Comparison of ENCODE assay signal across 8 cellular contexts in the genomic region with DNA sequence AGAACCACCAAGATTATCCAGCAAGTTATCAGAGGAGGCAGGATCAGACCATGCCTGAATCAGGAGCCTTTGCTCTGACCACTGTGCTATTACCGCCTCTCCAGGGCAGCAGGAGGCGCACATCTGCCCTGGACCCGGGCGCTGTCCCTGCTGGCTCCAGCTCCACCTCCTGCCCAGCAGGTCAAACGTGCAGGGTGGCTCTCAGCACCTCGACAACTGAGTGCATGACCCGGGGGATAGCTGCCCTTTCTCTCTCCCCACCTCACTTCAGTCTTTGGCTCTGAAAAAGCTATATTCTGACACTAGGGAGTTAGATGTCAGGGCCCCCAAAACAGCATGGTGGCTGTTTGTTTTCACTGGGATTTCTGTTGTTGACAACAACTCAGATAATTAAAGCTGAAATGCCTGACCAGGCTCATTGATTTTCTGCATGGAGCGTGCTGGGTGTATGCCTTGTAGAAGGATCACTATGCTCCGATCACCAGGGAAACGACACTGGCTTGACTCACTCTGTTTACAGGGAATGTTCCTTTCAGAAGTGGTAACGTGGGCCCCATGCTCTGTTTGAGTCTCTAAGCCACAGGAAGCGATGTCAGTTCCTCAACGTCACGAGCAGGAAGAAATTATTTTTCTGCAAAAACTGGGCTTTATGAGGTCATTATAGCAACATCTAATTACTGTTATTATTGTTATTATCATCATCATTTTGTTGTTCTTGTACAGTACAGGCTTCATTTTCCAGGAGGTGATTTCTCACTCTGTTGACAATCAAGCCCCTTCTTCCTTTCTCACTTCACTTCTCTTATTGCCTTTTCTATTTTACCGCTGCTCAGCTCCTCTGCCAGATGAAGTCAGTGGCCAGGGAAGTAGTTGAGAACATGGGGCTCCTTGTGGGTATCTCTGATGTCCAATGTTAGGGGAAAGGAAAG.
A peak's percentile ranks its signal among the peaks of the same experiment; 100 is the strongest.
DNase-seq lines count a peak whose midpoint lies in the region; ATAC-seq lines count a peak whose summit lies in the region.

No MANE protein-coding gene starts in this region.

- peaks cover 0 to 96% (median 59%) of the 10 kb centered on the region in 7 donors for H3K4me1 Mint-ChIP-seq in naive thymus-derived CD4-positive, alpha-beta T cell
- H3K4me1 Mint-ChIP-seq in stimulated activated naive B cell treated with anti-CD40 and anti-IgM and Interleukin-4, amounts not matched to agents 10 μg/mL and 1 μg/mL and 100 μg/mL, for 72 hours: peaks cover 47 to 63% of the 10 kb centered on the region in 2 donors

- H3K4me3 ChIP-seq in NT2/D1 (ENCODE audit: insufficient read length, low read depth) (no peak overlapping the region), esophagus (ENCODE audit: low read depth in 1 of 2, low read length in 2 of 2) (no peak overlapping the region)
- H3K4me3 ChIP-seq in naive thymus-derived CD4-positive, alpha-beta T cell (ENCODE audit: low read length): peak overlapping the region; percentile 40

- peak overlapping the region in 5 of 9 donors; percentile 93 to 100 (median 100) for H3K27ac Mint-ChIP-seq in naive thymus-derived CD4-positive, alpha-beta T cell
- H3K27ac Mint-ChIP-seq in stimulated activated naive B cell treated with anti-CD40 and anti-IgM and Interleukin-4, amounts not matched to agents 10 μg/mL and 1 μg/mL and 100 μg/mL, for 72 hours: peak overlapping the region; percentile 90

- H3K27me3 ChIP-seq in NT2/D1 (ENCODE audit: insufficient read depth, insufficient read length) (no peaks in the 10 kb centered on the region), esophagus (ENCODE audit: control insufficient read depth in 1 of 2, insufficient read depth in 2 of 2, low read length in 2 of 2) (no peaks in the 10 kb centered on the region)
- H3K27me3 ChIP-seq in naive thymus-derived CD4-positive, alpha-beta T cell (ENCODE audit: control insufficient read depth in 2 of 2, insufficient read depth in 2 of 2, low read length in 2 of 2): no peaks in the 10 kb centered on the region

- H3K9me3 ChIP-seq in NT2/D1 (ENCODE audit: insufficient read depth, low read length) (no peaks in the 10 kb centered on the region; the same call in 1 of the 2 replicates), esophagus (ENCODE audit: control insufficient read depth in 2 of 2, insufficient read depth in 1 of 2, low read depth in 1 of 2, low read length in 1 of 2) (no peaks in the 10 kb centered on the region)
- H3K9me3 ChIP-seq in naive thymus-derived CD4-positive, alpha-beta T cell (ENCODE audit: control insufficient read depth in 2 of 3, low read length in 3 of 3): no peaks in the 10 kb centered on the region

- H3K9ac ChIP-seq in NT2/D1 (ENCODE audit: insufficient read length, low read depth): no peak overlapping the region

- intact Hi-C loops in naive thymus-derived CD4-positive, alpha-beta T cell (cut with micrococcal nuclease): loop anchor here (1.0 to 10.0 kb wide), 7 partner anchors 8 to 1523 kb away; partner anchors contain the start of genes PPP1CB (in 2 of the 2), FOSL2 (in 1 of the 2) and YPEL5 (in 1 of the 2)

- POLR2A ChIA-PET in naive thymus-derived CD4-positive, alpha-beta T cell (lab: Charles Lee): interaction anchor here (0.6 to 5.6 kb wide), 9 partner anchors 8 to 130 kb away, joined by 3 to 53 read pairs (median 7); partner anchors contain the start of gene PPP1CB

- H3K27me3 Mint-ChIP-seq in naive thymus-derived CD4-positive, alpha-beta T cell: no peaks in the 10 kb centered on the region
- H3K27me3 Mint-ChIP-seq in stimulated activated naive B cell treated with anti-CD40 and anti-IgM and Interleukin-4, amounts not matched to agents 10 μg/mL and 1 μg/mL and 100 μg/mL, for 72 hours: peaks cover 0 to 5% of the 10 kb centered on the region in 2 donors

- WGBS in esophagus, 2 donors: 25 to 33% methylated on average over 15 of the region's 15 CpGs

- no peaks in the 10 kb centered on the region for H3K36me3 ChIP-seq in NT2/D1 (ENCODE audit: insufficient read depth, insufficient read length, low read length)
- no peaks in the 10 kb centered on the region for H3K36me3 ChIP-seq in esophagus (ENCODE audit: control insufficient read depth in 2 of 2, insufficient read depth in 2 of 2, low read length in 1 of 2)
- H3K36me3 ChIP-seq in naive thymus-derived CD4-positive, alpha-beta T cell (ENCODE audit: control insufficient read depth in 2 of 3, insufficient read depth in 3 of 3, low read length in 3 of 3): no peaks in the 10 kb centered on the region

- H3K4me1 ChIP-seq in NT2/D1 (ENCODE audit: insufficient read depth, insufficient read length) (peaks cover 24% of the 10 kb centered on the region), esophagus (ENCODE audit: control insufficient read depth in 2 of 2, insufficient read depth in 2 of 2, low read length in 1 of 2) (peaks cover 15 to 26% of the 10 kb centered on the region in 2 donors)
- peaks cover 43 to 86% of the 10 kb centered on the region in 2 donors for H3K4me1 ChIP-seq in naive thymus-derived CD4-positive, alpha-beta T cell (ENCODE audit: control insufficient read depth in 2 of 2, insufficient read depth in 2 of 2, low read length in 2 of 2)

- peak overlapping the region in 9 of 10 donors; percentile 71 to 86 (median 80) for H3K4me3 Mint-ChIP-seq in naive thymus-derived CD4-positive, alpha-beta T cell
- peak overlapping the region; percentile 22 to 45 for H3K4me3 Mint-ChIP-seq in stimulated activated naive B cell treated with anti-CD40 and anti-IgM and Interleukin-4, amounts not matched to agents 10 μg/mL and 1 μg/mL and 100 μg/mL, for 72 hours

- H3K36me3 Mint-ChIP-seq in naive thymus-derived CD4-positive, alpha-beta T cell: peaks cover 0 to 6% (median 0%) of the 10 kb centered on the region in 5 donors
- no peaks in the 10 kb centered on the region for H3K36me3 Mint-ChIP-seq in stimulated activated naive B cell treated with anti-CD40 and anti-IgM and Interleukin-4, amounts not matched to agents 10 μg/mL and 1 μg/mL and 100 μg/mL, for 72 hours

- CTCF ChIA-PET in naive thymus-derived CD4-positive, alpha-beta T cell (lab: Charles Lee): interaction anchor here (1.0 to 1.7 kb wide), 5 partner anchors 10 to 130 kb away, joined by 3 to 13 read pairs (median 4); partner anchors contain the start of gene PPP1CB

- peak overlapping the region; percentile 91 to 92 for H3K27ac ChIP-seq in esophagus (ENCODE audit: low read depth in 2 of 2, low read length in 1 of 2)
- H3K27ac ChIP-seq in naive thymus-derived CD4-positive, alpha-beta T cell (ENCODE audit: low read depth, low read length): peak overlapping the region; percentile 95

- peak; percentile 94 for ATAC-seq in naive thymus-derived CD4-positive, alpha-beta T cell
- ATAC-seq in stimulated activated naive B cell treated with anti-CD40 and anti-IgM and Interleukin-4, amounts not matched to agents 10 μg/mL and 1 μg/mL and 100 μg/mL, for 72 hours (replicated peaks): peak in 1 of 2 donors; percentile 22
- no peak for ATAC-seq in HG02610 (IDR thresholded peaks at IDR 0.05; ENCODE audit: unreplicated experiment)

- peak; percentile 30 for DNase-seq in NCI-H1436 (lab: John Stamatoyannopoulos, UW)
- DNase-seq in NCI-H1436 treated with DMSO at 0.1 percent for 48 hours (lab: John Stamatoyannopoulos, UW): no peak
- peak; percentile 52 for DNase-seq in NT2/D1 (ENCODE audit: low read depth, low spot score)
- DNase-seq in activated T-cell treated with anti-CD3 and anti-CD28 coated beads, Interleukin-2, amount 50 U/mL, for 1 hour: peak; percentile 65
- peak; percentile 44 to 96 (median 93) for DNase-seq in naive thymus-derived CD4-positive, alpha-beta T cell
- DNase-seq in stimulated activated naive B cell treated with anti-CD40 and anti-IgM and Interleukin-4, amounts not matched to agents 10 μg/mL and 1 μg/mL and 100 μg/mL, for 72 hours: peak; percentile 11

- peaks cover 0 to 7% (median 0%) of the 10 kb centered on the region in 11 donors for H3K9me3 Mint-ChIP-seq in naive thymus-derived CD4-positive, alpha-beta T cell
- peaks cover 0 to 2% of the 10 kb centered on the region in 2 donors for H3K9me3 Mint-ChIP-seq in stimulated activated naive B cell treated with anti-CD40 and anti-IgM and Interleukin-4, amounts not matched to agents 10 μg/mL and 1 μg/mL and 100 μg/mL, for 72 hours
